11 cellular contexts compared by ENCODE assay signal in the genomic region with DNA sequence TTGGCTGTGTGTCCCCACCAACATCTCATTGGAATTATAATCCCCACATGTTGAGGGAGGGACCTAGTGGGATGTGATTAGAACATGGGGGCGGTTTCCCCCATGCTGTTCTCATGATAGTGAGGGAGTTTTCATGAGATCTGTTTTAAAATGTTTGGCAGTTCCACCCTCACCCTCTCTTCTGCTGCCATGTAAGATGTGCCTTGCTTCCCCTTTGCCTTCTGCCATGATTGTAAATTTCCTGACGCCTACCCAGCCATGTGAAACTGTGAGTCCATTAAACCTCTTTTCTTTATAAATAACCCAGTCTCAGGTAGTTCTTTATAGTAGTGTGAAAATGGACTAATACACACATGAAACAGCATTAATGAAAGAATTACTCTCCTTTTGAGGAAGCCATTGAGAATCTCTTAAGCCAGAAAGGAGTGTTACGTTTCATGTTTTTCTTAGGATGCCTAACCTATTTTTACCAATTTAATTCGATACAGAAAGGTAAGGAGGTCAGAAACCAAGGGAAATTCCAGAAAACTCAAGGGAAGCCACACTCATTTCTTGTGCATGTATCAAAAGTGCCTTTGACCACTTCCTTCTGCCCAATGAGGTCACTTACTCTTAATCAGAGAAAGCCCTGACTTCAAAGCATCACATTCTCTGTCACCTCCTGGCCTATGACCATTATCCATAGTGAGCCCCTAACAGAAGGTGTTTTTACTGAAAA. TPM values are rescaled to one million over a fixed set of nuclear protein-coding genes. Genes with fewer than 3 reads are reported as not detected.
A peak's percentile ranks its signal among the peaks of the same experiment; 100 is the strongest.
DNase-seq lines count a peak whose midpoint lies in the region; ATAC-seq and TF ChIP-seq lines count a peak whose summit lies in the region.
"Had no signal": no experiment of that assay in that cellular context is flagged by ENCODE, and none has a peak within 500 bp of the region (broad histone marks: within the 10 kb centered on the region; RNA-seq: fewer than 3 reads in every experiment).

No MANE protein-coding gene starts in this region.

- DNase-seq in ELR (ENCODE audit: low read depth) (peak; percentile 60), GM23248 (no peak), LoVo (ENCODE audit: low spot score) (no peak), endodermal cell (no peak), COR-L47 (lab: John Stamatoyannopoulos, UW) (no peak)
- DNase-seq: NCI-H1105 treated with DMSO at 0.1 percent for 48 hours, tibial artery had no signal

- peaks cover 5% of the 10 kb centered on the region; the same call in 1 of the 2 replicates for H3F3A ChIP-seq in GM23248 (ENCODE audit: insufficient read depth)

- in situ Hi-C loops in GM23248 (cut with MboI), result no loop called here

- no peak overlapping the region for H3K9ac ChIP-seq in GM23248
- no peak overlapping the region for H3K9ac ChIP-seq in endodermal cell (ENCODE audit: extremely low read depth, low read length, poor library complexity, severe bottlenecking)
- H3K9ac ChIP-seq: BLaER1 treated with 17β-estradiol and CSF1 and Interleukin-3, amounts not matched to agents 10 nM and 100 nM had no signal

- H2AFZ ChIP-seq in GM23248, result no peak overlapping the region

- H4K20me1 ChIP-seq in GM23248 (ENCODE audit: insufficient read depth), result no peaks in the 10 kb centered on the region
- H4K20me1 ChIP-seq: BLaER1 treated with 17β-estradiol and CSF1 and Interleukin-3, amounts not matched to agents 10 nM and 100 nM had no signal

- no peak for TF ChIP-seq CTCF in endodermal cell (conservative IDR thresholded peaks at IDR 0.05)

- peaks cover 27% of the 10 kb centered on the region for H3K4me1 Mint-ChIP-seq in activated T-helper 17 cell treated with anti-CD3 and anti-CD28 coated beads, Interleukin-2, amount 50 U/mL, for 72 hours
- no peaks in the 10 kb centered on the region for H3K4me1 Mint-ChIP-seq in endodermal cell

- ATAC-seq in GM19025 (IDR thresholded peaks at IDR 0.05; ENCODE audit: low read depth, unreplicated experiment) (peak; percentile 72), HG02973 (IDR thresholded peaks at IDR 0.05; ENCODE audit: unreplicated experiment) (peak; percentile 69)
- peak; percentile 96 for ATAC-seq in activated T-helper 17 cell treated with anti-CD3 and anti-CD28 coated beads, Interleukin-2, amount 50 U/mL, for 72 hours (replicated peaks)

- peaks cover 52% of the 10 kb centered on the region for H3K36me3 Mint-ChIP-seq in activated T-helper 17 cell treated with anti-CD3 and anti-CD28 coated beads, Interleukin-2, amount 50 U/mL, for 72 hours (ENCODE audit: low read depth)
- no peaks in the 10 kb centered on the region for H3K36me3 Mint-ChIP-seq in endodermal cell (ENCODE audit: low read depth)

- 0 out of 2 replicates have a peak, but pooled peaks cover 4% of the 10 kb centered on the region for H3K36me3 ChIP-seq in GM23248 (ENCODE audit: low read depth)
- H3K36me3 ChIP-seq in endodermal cell (ENCODE audit: control insufficient read depth, insufficient read depth, low read length), result no peaks in the 10 kb centered on the region

- no peak overlapping the region for H3K4me2 ChIP-seq in GM23248 (ENCODE audit: unreplicated experiment)
- H3K4me2 ChIP-seq: BLaER1 treated with 17β-estradiol and CSF1 and Interleukin-3, amounts not matched to agents 10 nM and 100 nM had no signal

- no peak overlapping the region for H3K27ac ChIP-seq in GM23248
- H3K27ac ChIP-seq in endodermal cell (ENCODE audit: low read depth, low read length), result no peak overlapping the region
- H3K27ac ChIP-seq: BLaER1 treated with 17β-estradiol and CSF1 and Interleukin-3, amounts not matched to agents 10 nM and 100 nM; tibial artery had no signal

- no peaks in the 10 kb centered on the region for H3K9me3 ChIP-seq in GM23248 (ENCODE audit: low read depth)
- H3K9me3 ChIP-seq in endodermal cell (ENCODE audit: control insufficient read depth, low read length), result no peaks in the 10 kb centered on the region
- H3K9me3 ChIP-seq: tibial artery had no signal

- no peak overlapping the region for H3K4me3 ChIP-seq in GM23248
- no peak overlapping the region for H3K4me3 ChIP-seq in endodermal cell (ENCODE audit: low read length)
- H3K4me3 ChIP-seq: BLaER1 treated with 17β-estradiol and CSF1 and Interleukin-3, amounts not matched to agents 10 nM and 100 nM; tibial artery had no signal

- no peaks in the 10 kb centered on the region for H3K9me2 ChIP-seq in GM23248 (ENCODE audit: insufficient read depth)

- peak overlapping the region; percentile 92 for H3K27ac Mint-ChIP-seq in activated T-helper 17 cell treated with anti-CD3 and anti-CD28 coated beads, Interleukin-2, amount 50 U/mL, for 72 hours
- H3K27ac Mint-ChIP-seq in endodermal cell, result no peak overlapping the region

- no peaks in the 10 kb centered on the region for H3K27me3 Mint-ChIP-seq in activated T-helper 17 cell treated with anti-CD3 and anti-CD28 coated beads, Interleukin-2, amount 50 U/mL, for 72 hours
- H3K27me3 Mint-ChIP-seq in endodermal cell (ENCODE audit: insufficient read depth), result no peaks in the 10 kb centered on the region

- H3K27me3 ChIP-seq in GM23248 (replicated peaks; ENCODE audit: insufficient read depth) (no peaks in the 10 kb centered on the region), endodermal cell (ENCODE audit: control insufficient read depth, insufficient read depth, low read length, poor library complexity, severe bottlenecking) (no peaks in the 10 kb centered on the region)
- H3K27me3 ChIP-seq: BLaER1 treated with 17β-estradiol and CSF1 and Interleukin-3, amounts not matched to agents 10 nM and 100 nM; tibial artery had no signal

- 93 to 94% methylated on average over 4 of the region's 4 CpGs for WGBS in GM23248 (ENCODE audit: low coverage in 1 of 2, low lambda C conversion rate in 2 of 2, missing lambda C conversion rate in 2 of 2), 2 experiments
- 96 to 100% methylated on average over 2 to 4 of the region's 4 CpGs for WGBS in endodermal cell (ENCODE audit: insufficient coverage in 1 of 2, insufficient read length in 1 of 2), 2 experiments

- peaks cover 5% of the 10 kb centered on the region for H3K9me3 Mint-ChIP-seq in activated T-helper 17 cell treated with anti-CD3 and anti-CD28 coated beads, Interleukin-2, amount 50 U/mL, for 72 hours
- H3K9me3 Mint-ChIP-seq in endodermal cell, result peaks cover 5% of the 10 kb centered on the region

- peak overlapping the region; percentile 70 for H3K4me3 Mint-ChIP-seq in activated T-helper 17 cell treated with anti-CD3 and anti-CD28 coated beads, Interleukin-2, amount 50 U/mL, for 72 hours
- H3K4me3 Mint-ChIP-seq in endodermal cell, result no peak overlapping the region

- H3K4me1 ChIP-seq in GM23248 (ENCODE audit: insufficient read depth), result 0 out of 2 replicates have a peak, but pooled peaks cover 4% of the 10 kb centered on the region
- H3K4me1 ChIP-seq in endodermal cell (ENCODE audit: control insufficient read depth, insufficient read depth, low read length), result no peaks in the 10 kb centered on the region
- H3K4me1 ChIP-seq: tibial artery had no signal

- H3K79me2 ChIP-seq in GM23248 (ENCODE audit: insufficient read depth), result no peaks in the 10 kb centered on the region

RNA-seq across cellular contexts. Expression of gene HINT3, which starts 24.7 kb away (rescaled TPM):
- 1 to 10 TPM; 6.2 to 8.2 TPM for total RNA-seq in activated T-helper 17 cell treated with anti-CD3 and anti-CD28 coated beads, Interleukin-2, amount 50 U/mL, for 72 hours
- 20.5 and 21.8 TPM in 2 replicates for total RNA-seq in GM23248 (2014; rRNA removed; shearing (Covaris generic))
- 7.0 TPM in 2 replicates for polyA plus RNA-seq in GM23248 (2016; fragmentation: Nextera tagmentation; extraction: Ambion mirVana)
- total RNA-seq in endodermal cell, result 10 to 100 TPM; 13.0 to 16.4 TPM
- polyA plus RNA-seq in endodermal cell (2013, experiment 1 of 2), result 21.8 TPM
- 20.2 TPM for polyA plus RNA-seq in endodermal cell (2013, experiment 2 of 2)

RNA-seq across cellular contexts. Expression of gene TRMT11, which starts 54.4 kb away (rescaled TPM):
- 10 to 100 TPM; 39.5 to 44.1 TPM for total RNA-seq in activated T-helper 17 cell treated with anti-CD3 and anti-CD28 coated beads, Interleukin-2, amount 50 U/mL, for 72 hours
- total RNA-seq in GM23248 (2014; rRNA removed; shearing (Covaris generic)), result 19.1 and 24.2 TPM in 2 replicates
- 16.0 and 21.0 TPM in 2 replicates for polyA plus RNA-seq in GM23248 (2016; fragmentation: Nextera tagmentation; extraction: Ambion mirVana)
- 10 to 100 TPM; 29.4 to 35.4 TPM for total RNA-seq in endodermal cell
- polyA plus RNA-seq in endodermal cell (2013, experiment 1 of 2), result 34.0 TPM
- 31.8 TPM for polyA plus RNA-seq in endodermal cell (2013, experiment 2 of 2)
